ENCODE assay signal across 18 cellular contexts in the genomic region with DNA sequence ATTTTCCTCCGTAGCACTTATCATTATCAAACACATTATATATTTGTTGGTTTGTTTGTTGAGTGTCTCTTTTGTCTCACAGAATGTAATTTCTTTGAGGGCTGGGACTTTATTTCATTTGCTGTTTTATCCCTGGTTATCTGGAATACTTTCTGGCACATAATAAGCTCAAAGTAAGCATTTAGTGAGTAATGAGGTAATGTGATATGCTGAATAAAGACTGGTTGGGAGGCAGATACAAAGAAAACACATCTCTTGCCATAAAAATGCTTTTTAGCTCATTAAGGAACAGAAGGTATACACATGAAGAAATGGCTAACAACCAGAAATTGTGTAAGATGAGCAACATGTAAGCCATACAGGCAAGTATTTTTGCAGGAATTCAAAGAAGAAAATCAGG.
"Had no signal": no experiment of that assay in that cellular context is flagged by ENCODE, and none has a peak within 500 bp of the region (broad histone marks: within the 10 kb centered on the region; RNA-seq: fewer than 3 reads in every experiment).

No MANE protein-coding gene starts in this region.

- H3K4me1 Mint-ChIP-seq: nephron; stimulated activated memory B cell treated with anti-CD40 and anti-IgM and Interleukin-4, amounts not matched to agents 10 μg/mL and 1 μg/mL and 100 μg/mL, for 72 hours; WTC11 had no signal

- DNase-seq: activated CD4-positive, alpha-beta memory T cell treated with anti-CD3 and anti-CD28 coated beads for 36 hours; activated CD4-positive, alpha-beta T cell treated with anti-CD3 and anti-CD28 coated beads for 4 hours; activated T-cell treated with anti-CD3 and anti-CD28 coated beads for 4 hours; amniotic stem cell; dermis blood vessel endothelial cell; effector memory CD4-positive, alpha-beta T cell; left colon; nucleus accumbens; spleen; stimulated activated CD4-positive, alpha-beta T cell treated with anti-CD3 and anti-CD28 coated beads, Interleukin-4, amount 100 ng/mL, for 4 hours; testis had no signal

- H3K27ac Mint-ChIP-seq: activated CD4-positive, alpha-beta memory T cell treated with anti-CD3 and anti-CD28 coated beads for 36 hours; activated naive CD8-positive, alpha-beta T cell; activated T-helper 1 cell treated with anti-CD3 and anti-CD28 coated beads, Interleukin-12 subunit alpha, Interleukin-12 subunit beta, Interleukin-2, Interleukin-4 antibody, amounts not matched to agents 30 ng/mL and 10 ng/mL and 1 ng/mL, durations not matched to agents 14 hours and 24 hours and 36 hours; nephron; stimulated activated memory B cell treated with anti-CD40 and anti-IgM and Interleukin-4, amounts not matched to agents 10 μg/mL and 1 μg/mL and 100 μg/mL, for 72 hours; T-helper 2 cell treated with Interferon-gamma antibody and Interleukin-4, amounts not matched to agents 5 μg/mL and 100 μg/mL, for 36 hours; type B pancreatic cell; WTC11 had no signal

- H3K36me3 Mint-ChIP-seq: activated CD4-positive, alpha-beta memory T cell treated with anti-CD3 and anti-CD28 coated beads for 36 hours; activated naive CD8-positive, alpha-beta T cell; stimulated activated memory B cell treated with anti-CD40 and anti-IgM and Interleukin-4, amounts not matched to agents 10 μg/mL and 1 μg/mL and 100 μg/mL, for 72 hours; type B pancreatic cell; WTC11 had no signal

- H3K4me3 Mint-ChIP-seq: activated CD4-positive, alpha-beta memory T cell treated with anti-CD3 and anti-CD28 coated beads for 36 hours; activated naive CD8-positive, alpha-beta T cell; activated T-helper 1 cell treated with anti-CD3 and anti-CD28 coated beads, Interleukin-12 subunit alpha, Interleukin-12 subunit beta, Interleukin-2, Interleukin-4 antibody, amounts not matched to agents 30 ng/mL and 10 ng/mL and 1 ng/mL, durations not matched to agents 14 hours and 24 hours and 36 hours; nephron; stimulated activated memory B cell treated with anti-CD40 and anti-IgM and Interleukin-4, amounts not matched to agents 10 μg/mL and 1 μg/mL and 100 μg/mL, for 72 hours; T-helper 2 cell treated with Interferon-gamma antibody and Interleukin-4, amounts not matched to agents 5 μg/mL and 100 μg/mL, for 36 hours; type B pancreatic cell; WTC11 had no signal

- H3K9me3 Mint-ChIP-seq: nephron, type B pancreatic cell, WTC11 had no signal

- H3K27me3 Mint-ChIP-seq: activated CD4-positive, alpha-beta memory T cell treated with anti-CD3 and anti-CD28 coated beads for 36 hours; activated naive CD8-positive, alpha-beta T cell; stimulated activated memory B cell treated with anti-CD40 and anti-IgM and Interleukin-4, amounts not matched to agents 10 μg/mL and 1 μg/mL and 100 μg/mL, for 72 hours; type B pancreatic cell had no signal
